Comparison of ENCODE assay signal across 15 cellular contexts in genomic region chr5:131495536-131496399, GRCh38.
DNase-seq lines count a peak whose midpoint lies in the region; ATAC-seq and TF ChIP-seq lines count a peak whose summit lies in the region.
"Had no signal": no experiment of that assay in that cellular context is flagged by ENCODE, and none has a peak within 500 bp of the region (broad histone marks: within the 10 kb centered on the region; RNA-seq: fewer than 3 reads in every experiment).

No MANE protein-coding gene starts in this region.

- peaks cover 69 to 78% of the 10 kb centered on the region in 2 donors for H3K36me3 Mint-ChIP-seq in CD4-positive, alpha-beta memory T cell

- H3K9me3 Mint-ChIP-seq in CD4-positive, alpha-beta memory T cell: no peaks in the 10 kb centered on the region
- H3K9me3 Mint-ChIP-seq: activated CD4-positive, alpha-beta T cell treated with anti-CD3 and anti-CD28 coated beads, Interleukin-2, amount 10 ng/mL, durations not matched to agents 7 days and 5 days; T-cell had no signal

- H3K4me1 Mint-ChIP-seq in CD4-positive, alpha-beta memory T cell: peaks cover 20 to 32% (median 23%) of the 10 kb centered on the region in 4 donors

- H3K27me3 ChIP-seq in left lung: no peaks in the 10 kb centered on the region
- H3K27me3 ChIP-seq in adrenal gland: no peaks in the 10 kb centered on the region
- no peaks in the 10 kb centered on the region for H3K27me3 ChIP-seq in CD4-positive, alpha-beta memory T cell (ENCODE audit: insufficient read depth, low read length)
- H3K27me3 ChIP-seq: cardiac muscle cell, MG63 had no signal

- intact Hi-C loops in left lung (cut with DNase I): no loop called here
- intact Hi-C loops in adrenal gland (cut with DNase I): no loop called here
- intact Hi-C loops in CD4-positive, alpha-beta memory T cell (cut with micrococcal nuclease): no loop called here

- CTCF ChIA-PET in CD4-positive, alpha-beta memory T cell (lab: Charles Lee; ENCODE audit: partially characterized antibody): no interaction called here

- H3K36me3 ChIP-seq in left lung: peaks cover 3 to 45% of the 10 kb centered on the region in 2 donors
- peaks cover 0 to 11% of the 10 kb centered on the region in 2 donors for H3K36me3 ChIP-seq in adrenal gland (replicated peaks in 1 of 2)
- peaks cover 55% of the 10 kb centered on the region for H3K36me3 ChIP-seq in CD4-positive, alpha-beta memory T cell (ENCODE audit: insufficient read depth, low read length)

- H3K9me3 ChIP-seq in left lung (no peaks in the 10 kb centered on the region), adrenal gland (replicated peaks in 1 of 3) (no peaks in the 10 kb centered on the region)
- H3K9me3 ChIP-seq in CD4-positive, alpha-beta memory T cell (ENCODE audit: control insufficient read depth in 1 of 2, low read length in 2 of 2): no peaks in the 10 kb centered on the region
- H3K9me3 ChIP-seq: MG63 had no signal

- ATAC-seq in GM19025 (IDR thresholded peaks at IDR 0.05; ENCODE audit: low read depth, unreplicated experiment) (peak; percentile 6), GM21737 (IDR thresholded peaks at IDR 0.05; ENCODE audit: unreplicated experiment) (peak; percentile 18), HG03139 (IDR thresholded peaks at IDR 0.05; ENCODE audit: unreplicated experiment) (peak; percentile 25), left lung (peak; percentile 78)
- ATAC-seq: T-cell had no signal

- no peak overlapping the region for H3K4me3 ChIP-seq in left lung
- no peak overlapping the region for H3K4me3 ChIP-seq in adrenal gland
- H3K4me3 ChIP-seq in CD4-positive, alpha-beta memory T cell (ENCODE audit: low read length in 2 of 2): no peak overlapping the region
- H3K4me3 ChIP-seq: cardiac muscle cell, lung, MG63 had no signal

- no peak overlapping the region for H3K4me3 Mint-ChIP-seq in CD4-positive, alpha-beta memory T cell
- H3K4me3 Mint-ChIP-seq: activated CD4-positive, alpha-beta T cell treated with anti-CD3 and anti-CD28 coated beads, Interleukin-2, amount 10 ng/mL, durations not matched to agents 7 days and 5 days; T-cell had no signal

- H3K4me1 ChIP-seq in left lung: peaks cover 0 to 11% of the 10 kb centered on the region in 2 donors
- H3K4me1 ChIP-seq in adrenal gland (replicated peaks in 1 of 2): no peaks in the 10 kb centered on the region
- no peaks in the 10 kb centered on the region for H3K4me1 ChIP-seq in CD4-positive, alpha-beta memory T cell (ENCODE audit: insufficient read depth, low read length)

- POLR2A ChIA-PET in CD4-positive, alpha-beta memory T cell (lab: Charles Lee; ENCODE audit: partially characterized antibody): no interaction called here

- TF ChIP-seq POLR2A in adrenal gland (IDR thresholded peaks at IDR 0.05): no peak

- H3K27ac Mint-ChIP-seq in CD4-positive, alpha-beta memory T cell: peak overlapping the region in 3 of 7 donors; percentile 2 to 81 (median 8)
- H3K27ac Mint-ChIP-seq: activated CD4-positive, alpha-beta T cell treated with anti-CD3 and anti-CD28 coated beads, Interleukin-2, amount 10 ng/mL, durations not matched to agents 7 days and 5 days had no signal

- DNase-seq in left lung (no peak), adrenal gland (no peak), NOMO-1 treated with dmso at 0.1 percent for 144 hours (lab: John Stamatoyannopoulos, UW; ENCODE audit: unreplicated experiment) (no peak), T1000 (lab: John Stamatoyannopoulos, UW) (no peak)
- DNase-seq in CD4-positive, alpha-beta memory T cell: no peak
- DNase-seq: activated CD4-positive, alpha-beta T cell treated with anti-CD3 and anti-CD28 coated beads, Interleukin-2, amount 10 ng/mL, durations not matched to agents 7 days and 5 days; activated effector memory CD4-positive, alpha-beta T cell treated with anti-CD3 and anti-CD28 coated beads, Interleukin-2, amount 50 U/mL, for 16 hours; MG63; NCI-H2227 treated with DMSO at 0.1 percent for 48 hours; T-cell had no signal

- TF ChIP-seq CTCF in left lung (IDR thresholded peaks at IDR 0.05): no peak
- TF ChIP-seq CTCF in adrenal gland (IDR thresholded peaks at IDR 0.05): no peak

- H3K27me3 Mint-ChIP-seq in CD4-positive, alpha-beta memory T cell: no peaks in the 10 kb centered on the region
- H3K27me3 Mint-ChIP-seq: activated CD4-positive, alpha-beta T cell treated with anti-CD3 and anti-CD28 coated beads, Interleukin-2, amount 10 ng/mL, durations not matched to agents 7 days and 5 days; T-cell had no signal

- no peak overlapping the region for H3K27ac ChIP-seq in left lung
- H3K27ac ChIP-seq in adrenal gland: no peak overlapping the region
- no peak overlapping the region for H3K27ac ChIP-seq in CD4-positive, alpha-beta memory T cell (ENCODE audit: low read depth, low read length)
- H3K27ac ChIP-seq: cardiac muscle cell had no signal

- WGBS in adrenal gland, 4 donors: 93 to 94% (median 93%) methylated on average over 8 of the region's 8 CpGs

Comparison
In these comparisons a context has a peak if more than half of its experiments do, and no peak if none do; other contexts are left out.
1. ATAC-seq: peak in every context shown above with its lines; median percentile 78 in left lung; 25 in HG03139; 18 in GM21737; 6 in GM19025.